In genomic region chr21:38478782-38479181, GRCh38 we compare ENCODE assay signal across 14 cellular contexts. TPM values are rescaled to one million over a fixed set of nuclear protein-coding genes. Genes with fewer than 3 reads are reported as not detected.
DNase-seq lines count a peak whose midpoint lies in the region; ATAC-seq and TF ChIP-seq lines count a peak whose summit lies in the region.
"Had no signal": no experiment of that assay in that cellular context is flagged by ENCODE, and none has a peak within 500 bp of the region (broad histone marks: within the 10 kb centered on the region; RNA-seq: fewer than 3 reads in every experiment).

No MANE protein-coding gene starts in this region.

- H3K4me1 Mint-ChIP-seq in T-helper 2 cell treated with Interferon-gamma antibody and Interleukin-4, amounts not matched to agents 5 μg/mL and 100 μg/mL, for 36 hours (ENCODE audit: low read depth): peaks cover 27% of the 10 kb centered on the region
- H3K4me1 Mint-ChIP-seq: CD8-positive, alpha-beta memory T cell had no signal

- H3K36me3 Mint-ChIP-seq in T-helper 2 cell treated with Interferon-gamma antibody and Interleukin-4, amounts not matched to agents 5 μg/mL and 100 μg/mL, for 36 hours (ENCODE audit: low read depth): no peaks in the 10 kb centered on the region
- H3K36me3 Mint-ChIP-seq: brain had no signal

- H3K27ac Mint-ChIP-seq in T-helper 2 cell treated with Interferon-gamma antibody and Interleukin-4, amounts not matched to agents 5 μg/mL and 100 μg/mL, for 36 hours: no peak overlapping the region
- H3K27ac Mint-ChIP-seq: brain; CD8-positive, alpha-beta memory T cell; GM23338 had no signal

- intact Hi-C loops in spleen (cut with DNase I; ENCODE audit: low total_unique reads): no loop called here

- peak overlapping the region; percentile 56; the same call in 1 of the 2 replicates for H3K4me3 ChIP-seq in BLaER1
- H3K4me3 ChIP-seq in fibroblast of villous mesenchyme (ENCODE audit: low read depth, low read length): no peak overlapping the region
- no peak overlapping the region for H3K4me3 ChIP-seq in spleen
- H3K4me3 ChIP-seq: GM23338 had no signal

- peak overlapping the region; percentile 96 for H3K27ac ChIP-seq in BLaER1
- no peak overlapping the region for H3K27ac ChIP-seq in spleen

- 11 to 23% (median 20%) methylated on average over 4 of the region's 4 CpGs for WGBS in spleen, 5 donors

- peak overlapping the region; percentile 92 for H3K4me2 ChIP-seq in BLaER1
- H3K4me2 ChIP-seq: GM23338 had no signal

- H3K27me3 ChIP-seq in BLaER1 (no peaks in the 10 kb centered on the region), spleen (replicated peaks in 1 of 7) (peaks cover 0 to 48% (median 0%) of the 10 kb centered on the region in 7 donors)

- TF ChIP-seq POLR2A in spleen (IDR thresholded peaks at IDR 0.05): no peak

- TF ChIP-seq CTCF in fibroblast of villous mesenchyme (IDR thresholded peaks at IDR 0.05; ENCODE audit: insufficient read depth, low read depth, low read length): no peak
- no peak for TF ChIP-seq CTCF in spleen (IDR thresholded peaks at IDR 0.05 in 8 of 11, conservative IDR thresholded peaks at IDR 0.05 in 3 of 11)

- ATAC-seq in GM18511 (IDR thresholded peaks at IDR 0.05; ENCODE audit: unreplicated experiment): no peak
- ATAC-seq: GM23338 had no signal

- no peaks in the 10 kb centered on the region for H3K9me3 Mint-ChIP-seq in T-helper 2 cell treated with Interferon-gamma antibody and Interleukin-4, amounts not matched to agents 5 μg/mL and 100 μg/mL, for 36 hours
- H3K9me3 Mint-ChIP-seq: brain, GM23338 had no signal

- peaks cover 9% of the 10 kb centered on the region; the same call in 1 of the 2 replicates for H3K36me3 ChIP-seq in BLaER1
- H3K36me3 ChIP-seq in spleen: no peaks in the 10 kb centered on the region

- DNase-seq in GM03348 (ENCODE audit: low spot score): peak; percentile 47
- peak; percentile 77 for DNase-seq in T-helper 2 cell treated with Interferon-gamma antibody and Interleukin-4, amounts not matched to agents 5 μg/mL and 100 μg/mL, for 36 hours (ENCODE audit: low spot score)
- peak; percentile 73 for DNase-seq in fibroblast of villous mesenchyme (ENCODE audit: low read depth)
- DNase-seq in activated effector memory CD4-positive, alpha-beta T cell treated with Interleukin-2 at 50 U/mL for 16 hours: no peak
- no peak for DNase-seq in T1000 (lab: John Stamatoyannopoulos, UW)
- DNase-seq in spleen: no peak
- DNase-seq: activated CD8-positive, alpha-beta memory T cell treated with anti-CD3 and anti-CD28 coated beads, Interleukin-2, amount 50 U/mL, for 4 hours; CD8-positive, alpha-beta memory T cell; NCI-H1694 had no signal

- peaks cover 100% of the 10 kb centered on the region for H3K4me1 ChIP-seq in BLaER1
- H3K4me1 ChIP-seq in spleen: peaks cover 0 to 66% (median 35%) of the 10 kb centered on the region in 6 donors

- H3K9me3 ChIP-seq in BLaER1 (no peaks in the 10 kb centered on the region), spleen (no peaks in the 10 kb centered on the region)

- peak overlapping the region; percentile 84 for H3K9ac ChIP-seq in BLaER1

- peaks cover 73% of the 10 kb centered on the region for H3K27me3 Mint-ChIP-seq in T-helper 2 cell treated with Interferon-gamma antibody and Interleukin-4, amounts not matched to agents 5 μg/mL and 100 μg/mL, for 36 hours (ENCODE audit: low read depth)

- H4K20me1 ChIP-seq in BLaER1: peaks cover 11% of the 10 kb centered on the region; the same call in 1 of the 2 replicates

- no peak overlapping the region for H3K4me3 Mint-ChIP-seq in T-helper 2 cell treated with Interferon-gamma antibody and Interleukin-4, amounts not matched to agents 5 μg/mL and 100 μg/mL, for 36 hours
- H3K4me3 Mint-ChIP-seq: brain; CD8-positive, alpha-beta memory T cell; GM23338 had no signal

RNA-seq across cellular contexts. Expression of gene ERG, which starts 19.5 kb away (rescaled TPM):
- total RNA-seq in fibroblast of villous mesenchyme (not detected in 2 replicates), spleen (10 to 100 TPM; 51.7 to 93.8 (median 65.0) TPM)
- 10 to 100 TPM in 2 of 3 donors, 1 to 10 TPM in 1; 7.3 to 20.7 (median 11.2) TPM for polyA plus RNA-seq in spleen
- total RNA-seq: CD8-positive, alpha-beta memory T cell; T-helper 1 cell treated with Interleukin-12 subunit alpha and Interleukin-12 subunit beta and Interleukin-4 antibody, amounts not matched to agents 30 ng/mL and 1 ng/mL, for 36 hours had no signal
- polyA plus RNA-seq: CD8-positive, alpha-beta memory T cell had no signal

Comparison
In these comparisons a context has a peak if more than half of its experiments do, and no peak if none do; other contexts are left out.
1. DNase-seq: peak in GM03348 (single experiment), T-helper 2 cell treated with Interferon-gamma antibody and Interleukin-4, amounts not matched to agents 5 μg/mL and 100 μg/mL, for 36 hours (single experiment) and fibroblast of villous mesenchyme (single experiment); none in activated effector memory CD4-positive, alpha-beta T cell treated with Interleukin-2 at 50 U/mL for 16 hours (single experiment), T1000 (single experiment) and spleen (single experiment).
2. RNA of gene ERG, which starts 19.5 kb away (total RNA-seq): 51.7 to 93.8 TPM in spleen; not detected in fibroblast of villous mesenchyme; every median in the first group is over 10 times any median in the second.